Comparison of ENCODE assay signal across 28 cellular contexts in genomic region chr10:84311596-84311995, GRCh38.
"Had no signal": no experiment of that assay in that cellular context is flagged by ENCODE, and none has a peak within 500 bp of the region (broad histone marks: within the 10 kb centered on the region; RNA-seq: fewer than 3 reads in every experiment).

No MANE protein-coding gene starts in this region.

- ATAC-seq: effector memory CD8-positive, alpha-beta T cell; esophagus mucosa; gastrocnemius medialis; heart right ventricle; left cardiac atrium; left lung; left ventricle myocardium superior; lower lobe of right lung; mucosa of descending colon had no signal

- H3K27me3 ChIP-seq: colonic mucosa, esophagus squamous epithelium, gastrocnemius medialis, heart right ventricle, left lung had no signal

- H3K9me3 Mint-ChIP-seq: dendritic cell treated with granulocyte-macrophage colony-stimulating factor and Interleukin-4, amounts not matched to agents 40 ng/mL and 50 ng/mL, for 4 days; effector memory CD8-positive, alpha-beta T cell; mesothelial cell of epicardium had no signal

- H3K27ac Mint-ChIP-seq: dendritic cell treated with granulocyte-macrophage colony-stimulating factor and Interleukin-4, amounts not matched to agents 40 ng/mL and 50 ng/mL, for 4 days; effector memory CD8-positive, alpha-beta T cell; endodermal cell; mesothelial cell of epicardium; naive B cell had no signal

- FAIRE-seq: endometrium, islet of Langerhans, keratinocyte had no signal

- H3K36me3 Mint-ChIP-seq: mesothelial cell of epicardium, naive B cell had no signal

- H3K4me3 Mint-ChIP-seq: dendritic cell treated with granulocyte-macrophage colony-stimulating factor and Interleukin-4, amounts not matched to agents 40 ng/mL and 50 ng/mL, for 4 days; effector memory CD8-positive, alpha-beta T cell; endodermal cell; mesothelial cell of epicardium; naive B cell had no signal

- H3K27ac ChIP-seq: colonic mucosa, epithelial cell of prostate, esophagus squamous epithelium, gastrocnemius medialis, heart right ventricle, left lung, lower lobe of right lung had no signal

- H3K9me3 ChIP-seq: colonic mucosa, esophagus squamous epithelium, gastrocnemius medialis, heart right ventricle, left lung, lower lobe of right lung, mucosa of descending colon had no signal

- H3K4me1 ChIP-seq: colonic mucosa, gastrocnemius medialis had no signal

- DNase-seq: colonic mucosa; cortex of kidney; effector CD8-positive, alpha-beta T cell; effector memory CD8-positive, alpha-beta T cell; endodermal cell; erythroblast; esophagus squamous epithelium; foreskin fibroblast; foreskin melanocyte; gastrocnemius medialis; glutamatergic neuron; head of caudate nucleus; heart right ventricle; hippocampal formation; left cardiac atrium; left lung; left ventricle myocardium superior; lower lobe of right lung; mesenchymal stem cell; mucosa of descending colon; naive B cell had no signal

- H3K4me3 ChIP-seq: colonic mucosa, esophagus squamous epithelium, gastrocnemius medialis, heart right ventricle, left lung, lower lobe of right lung, mucosa of descending colon had no signal

- H3K36me3 ChIP-seq: colonic mucosa, esophagus squamous epithelium, gastrocnemius medialis, heart right ventricle, left lung, lower lobe of right lung had no signal
